Comparison of ENCODE assay signal across 22 cellular contexts in genomic region chr1:243438815-243439214, GRCh38.
"Had no signal": no experiment of that assay in that cellular context is flagged by ENCODE, and none has a peak within 500 bp of the region (broad histone marks: within the 10 kb centered on the region; RNA-seq: fewer than 3 reads in every experiment).

No MANE protein-coding gene starts in this region.

- H3K36me3 ChIP-seq: brain microvascular endothelial cell, right atrium auricular region, WERI-Rb-1 had no signal

- ATAC-seq: activated CD4-positive, alpha-beta T cell treated with anti-CD3 and anti-CD28 coated beads for 36 hours; left lung; stimulated activated naive CD8-positive, alpha-beta T cell treated with anti-CD3 and anti-CD28 coated beads, Interleukin-15, Interleukin-2, amounts not matched to agents 100 U/mL and 50 U/mL, for 24 hours had no signal

- H3K4me3 ChIP-seq: esophagus squamous epithelium, left lung, right atrium auricular region, tibial nerve had no signal

- H3K4me1 ChIP-seq: tibial nerve had no signal

- H3K27me3 ChIP-seq: brain microvascular endothelial cell, esophagus squamous epithelium, left lung, right atrium auricular region, tibial nerve had no signal

- DNase-seq: activated CD4-positive, alpha-beta T cell treated with anti-CD3 and anti-CD28 coated beads for 36 hours; activated CD4-positive, alpha-beta T cell treated with anti-CD3 and anti-CD28 coated beads, Interleukin-2, amount 50 U/mL, for 48 hours; activated naive CD8-positive, alpha-beta T cell treated with anti-CD3 and anti-CD28 coated beads for 36 hours; activated T-cell treated with anti-CD3 and anti-CD28 coated beads for 4 hours; amygdala; brain microvascular endothelial cell; cortex of kidney; effector CD4-positive, alpha-beta T cell; esophagus squamous epithelium; foreskin fibroblast; glutamatergic neuron; hippocampal formation; left lung; mammary epithelial cell; stimulated activated CD4-positive, alpha-beta T cell treated with anti-CD3 and anti-CD28 coated beads, Interleukin-2, amount 100 ng/mL, for 24 hours; stimulated activated naive CD8-positive, alpha-beta T cell treated with anti-CD3 and anti-CD28 coated beads, Interleukin-15, Interleukin-2, amounts not matched to agents 100 U/mL and 50 U/mL, for 24 hours; substantia nigra; SW 1271; T-helper 2 cell; WERI-Rb-1 had no signal

- H3K27ac ChIP-seq: brain microvascular endothelial cell, esophagus squamous epithelium, left lung, right atrium auricular region, tibial nerve, WERI-Rb-1 had no signal

- H3K9me3 ChIP-seq: esophagus squamous epithelium, left lung, right atrium auricular region, tibial nerve had no signal
